8 cellular contexts compared by ENCODE assay signal in genomic region chr3:48919215-48920138, GRCh38. TPM values are rescaled to one million over a fixed set of nuclear protein-coding genes. Genes with fewer than 3 reads are reported as not detected.
DNase-seq lines count a peak whose midpoint lies in the region; ATAC-seq and TF ChIP-seq lines count a peak whose summit lies in the region.

No MANE protein-coding gene starts in this region.

- CTCF ChIA-PET in CD4-positive, alpha-beta T cell (lab: Charles Lee) = interaction anchor here (0.7 to 2.4 kb wide), 8 partner anchors 11 to 204 kb away, joined by 3 to 23 read pairs (median 4); partner anchors contain the start of genes SLC25A20 and WDR6

- H3K27ac Mint-ChIP-seq in CD4-positive, alpha-beta T cell = peak overlapping the region; percentile 99

- H3K9me3 ChIP-seq in CD4-positive, alpha-beta T cell (ENCODE audit: control insufficient read depth, low read length) = no peaks in the 10 kb centered on the region
- H3K9me3 ChIP-seq in iPS-18c (ENCODE audit: control insufficient read depth, insufficient read depth, low read length) (no peaks in the 10 kb centered on the region), spleen (no peaks in the 10 kb centered on the region)

- peak overlapping the region; percentile 98 for H3K27ac ChIP-seq in CD4-positive, alpha-beta T cell (ENCODE audit: low read depth, low read length)
- H3K27ac ChIP-seq in spleen = peak overlapping the region; percentile 89 to 100 (median 99)

- no peaks in the 10 kb centered on the region for H3K9me3 Mint-ChIP-seq in CD4-positive, alpha-beta T cell

- no peak for TF ChIP-seq POLR2A in spleen (IDR thresholded peaks at IDR 0.05)

- no peaks in the 10 kb centered on the region for H3K27me3 Mint-ChIP-seq in CD4-positive, alpha-beta T cell

- peaks cover 0 to 31% (median 22%) of the 10 kb centered on the region in 6 donors for H3K36me3 ChIP-seq in spleen

- peaks cover 17 to 68% (median 38%) of the 10 kb centered on the region in 6 donors for H3K4me1 ChIP-seq in spleen

- no peaks in the 10 kb centered on the region for H3K27me3 ChIP-seq in CD4-positive, alpha-beta T cell (ENCODE audit: control insufficient read depth, insufficient read depth, low read length)
- no peaks in the 10 kb centered on the region for H3K27me3 ChIP-seq in spleen (replicated peaks in 1 of 7)

- ATAC-seq in CD4-positive, alpha-beta T cell (ENCODE audit: poor library complexity) = peak; percentile 33
- ATAC-seq in GM19455 (IDR thresholded peaks at IDR 0.05; ENCODE audit: unreplicated experiment) = peak; percentile 31

- no peak for TF ChIP-seq CTCF in CD4-positive, alpha-beta T cell (IDR thresholded peaks at IDR 0.05)
- peak in 2 of 11 experiments; percentile 6 to 14 for TF ChIP-seq CTCF in spleen (IDR thresholded peaks at IDR 0.05 in 8 of 11, conservative IDR thresholded peaks at IDR 0.05 in 3 of 11)

- peaks cover 31% of the 10 kb centered on the region for H3K4me1 Mint-ChIP-seq in CD4-positive, alpha-beta T cell (ENCODE audit: low read depth)

- POLR2A ChIA-PET in CD4-positive, alpha-beta T cell (lab: Charles Lee) = interaction anchor here (0.7 to 4.4 kb wide), 19 partner anchors 9 to 509 kb away, joined by 3 to 68 read pairs (median 5); partner anchors contain the start of genes IMPDH2, IP6K2, NDUFAF3 and NICN1

- H3K4me3 ChIP-seq in iPS-18c (ENCODE audit: insufficient read depth, low read depth, low read length) (peak overlapping the region; percentile 98), spleen (peak overlapping the region; percentile 73 to 98 (median 89))

- peak overlapping the region; percentile 94 for H3K4me3 Mint-ChIP-seq in CD4-positive, alpha-beta T cell

- peak in 8 of 10 experiments; percentile 12 to 52 (median 20) for DNase-seq in CD4-positive, alpha-beta T cell
- peak in 72 of 76 experiments; percentile 9 to 80 (median 54) for DNase-seq in HUDEP-2 (lab: John Stamatoyannopoulos, UW; ENCODE audit: unreplicated experiment in 76 of 76)
- peak; percentile 25 for DNase-seq in T follicular helper cell (ENCODE audit: low read depth)
- DNase-seq in astrocyte of the hippocampus (ENCODE audit: low read depth, low spot score) = peak; percentile 61
- peak; percentile 90 for DNase-seq in spleen
- DNase-seq in foreskin melanocyte = no peak

- 0 to 1% (median 0%) methylated on average over 22 to 54 of the region's 54 CpGs for WGBS in spleen, 5 donors

- peaks cover 31% of the 10 kb centered on the region for H3K36me3 Mint-ChIP-seq in CD4-positive, alpha-beta T cell (ENCODE audit: low read depth)

- intact Hi-C loops in CD4-positive, alpha-beta T cell (cut with DNase I, micrococcal nuclease) = loop anchor here (1.0 to 10.0 kb wide), 6 partner anchors 21 to 245 kb away; partner anchors contain the start of genes CCDC71 (in 1 of the 2), IP6K2 (in 1 of the 2), NDUFAF3 (in 1 of the 2) and PRKAR2A (in 1 of the 2)
- intact Hi-C loops in spleen (cut with DNase I; ENCODE audit: low total_unique reads) = no loop called here

RNA-seq across cellular contexts. Expression of gene ARIH2, which starts 0.8 kb away (rescaled TPM):
- 100 to 1,000 TPM; 182 TPM for total RNA-seq in CD4-positive, alpha-beta T cell
- 100 to 1,000 TPM in 4 of 7 donors, 10 to 100 TPM in 3; 92.3 to 112 (median 101) TPM for total RNA-seq in spleen
- 10 to 100 TPM; 25.2 to 53.3 (median 32.3) TPM for polyA plus RNA-seq in spleen

RNA-seq across cellular contexts. Expression of gene SLC25A20, which starts 20.8 kb away (rescaled TPM):
- total RNA-seq in CD4-positive, alpha-beta T cell = under 1 TPM; 0.41 to 0.78 TPM
- 10 to 100 TPM; 13.0 to 51.2 (median 26.8) TPM for total RNA-seq in spleen
- polyA plus RNA-seq in spleen = 10 to 100 TPM; 16.1 to 31.7 (median 17.0) TPM

Comparison
In these comparisons a context has a peak if more than half of its experiments do, and no peak if none do; other contexts are left out.
1. RNA of gene SLC25A20, which starts 20.8 kb away (total RNA-seq): 13.0 to 51.2 TPM in spleen; 0.41 to 0.78 TPM in CD4-positive, alpha-beta T cell; every median in the first group is over 4 times any median in the second.